In genomic region chr20:44901972-44902371, GRCh38 we compare ENCODE assay signal across 2 cellular contexts.
TF ChIP-seq lines count a peak whose summit lies in the region.

No MANE protein-coding gene starts in this region.

TF ChIP-seq in HEK293, 187 proteins besides CTCF, POLR2A, EP300 and RAD21 (continues in another document):
- TF ChIP-seq ZNF768 (tag by site-specific recombination; IDR thresholded peaks at IDR 0.05) (no peak), ZNF132 (tag by site-specific recombination; IDR thresholded peaks at IDR 0.05; ENCODE audit: borderline replicate concordance) (no peak), BCL11B (tag by site-specific recombination; IDR thresholded peaks at IDR 0.05; ENCODE audit: low read depth) (no peak), ZNF146 (tag by site-specific recombination; IDR thresholded peaks at IDR 0.05) (no peak), ZNF37A (tag by site-specific recombination; IDR thresholded peaks at IDR 0.05) (no peak), ZNF747 (tag by site-specific recombination; IDR thresholded peaks at IDR 0.05) (no peak), ZNF366 (tag by site-specific recombination; conservative IDR thresholded peaks at IDR 0.05) (peak; percentile 75; the same call in 1 of the 2 replicates), ZNF629 (tag by site-specific recombination; IDR thresholded peaks at IDR 0.05) (peak; percentile 86)
- TF ChIP-seq, protein P1, sequence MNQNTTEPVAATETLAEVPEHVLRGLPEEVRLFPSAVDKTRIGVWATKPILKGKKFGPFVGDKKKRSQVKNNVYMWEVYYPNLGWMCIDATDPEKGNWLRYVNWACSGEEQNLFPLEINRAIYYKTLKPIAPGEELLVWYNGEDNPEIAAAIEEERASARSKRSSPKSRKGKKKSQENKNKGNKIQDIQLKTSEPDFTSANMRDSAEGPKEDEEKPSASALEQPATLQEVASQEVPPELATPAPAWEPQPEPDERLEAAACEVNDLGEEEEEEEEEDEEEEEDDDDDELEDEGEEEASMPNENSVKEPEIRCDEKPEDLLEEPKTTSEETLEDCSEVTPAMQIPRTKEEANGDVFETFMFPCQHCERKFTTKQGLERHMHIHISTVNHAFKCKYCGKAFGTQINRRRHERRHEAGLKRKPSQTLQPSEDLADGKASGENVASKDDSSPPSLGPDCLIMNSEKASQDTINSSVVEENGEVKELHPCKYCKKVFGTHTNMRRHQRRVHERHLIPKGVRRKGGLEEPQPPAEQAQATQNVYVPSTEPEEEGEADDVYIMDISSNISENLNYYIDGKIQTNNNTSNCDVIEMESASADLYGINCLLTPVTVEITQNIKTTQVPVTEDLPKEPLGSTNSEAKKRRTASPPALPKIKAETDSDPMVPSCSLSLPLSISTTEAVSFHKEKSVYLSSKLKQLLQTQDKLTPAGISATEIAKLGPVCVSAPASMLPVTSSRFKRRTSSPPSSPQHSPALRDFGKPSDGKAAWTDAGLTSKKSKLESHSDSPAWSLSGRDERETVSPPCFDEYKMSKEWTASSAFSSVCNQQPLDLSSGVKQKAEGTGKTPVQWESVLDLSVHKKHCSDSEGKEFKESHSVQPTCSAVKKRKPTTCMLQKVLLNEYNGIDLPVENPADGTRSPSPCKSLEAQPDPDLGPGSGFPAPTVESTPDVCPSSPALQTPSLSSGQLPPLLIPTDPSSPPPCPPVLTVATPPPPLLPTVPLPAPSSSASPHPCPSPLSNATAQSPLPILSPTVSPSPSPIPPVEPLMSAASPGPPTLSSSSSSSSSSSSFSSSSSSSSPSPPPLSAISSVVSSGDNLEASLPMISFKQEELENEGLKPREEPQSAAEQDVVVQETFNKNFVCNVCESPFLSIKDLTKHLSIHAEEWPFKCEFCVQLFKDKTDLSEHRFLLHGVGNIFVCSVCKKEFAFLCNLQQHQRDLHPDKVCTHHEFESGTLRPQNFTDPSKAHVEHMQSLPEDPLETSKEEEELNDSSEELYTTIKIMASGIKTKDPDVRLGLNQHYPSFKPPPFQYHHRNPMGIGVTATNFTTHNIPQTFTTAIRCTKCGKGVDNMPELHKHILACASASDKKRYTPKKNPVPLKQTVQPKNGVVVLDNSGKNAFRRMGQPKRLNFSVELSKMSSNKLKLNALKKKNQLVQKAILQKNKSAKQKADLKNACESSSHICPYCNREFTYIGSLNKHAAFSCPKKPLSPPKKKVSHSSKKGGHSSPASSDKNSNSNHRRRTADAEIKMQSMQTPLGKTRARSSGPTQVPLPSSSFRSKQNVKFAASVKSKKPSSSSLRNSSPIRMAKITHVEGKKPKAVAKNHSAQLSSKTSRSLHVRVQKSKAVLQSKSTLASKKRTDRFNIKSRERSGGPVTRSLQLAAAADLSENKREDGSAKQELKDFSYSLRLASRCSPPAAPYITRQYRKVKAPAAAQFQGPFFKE (tag by site-specific recombination; IDR thresholded peaks at IDR 0.05; ENCODE audit: borderline replicate concordance), result no peak
- TF ChIP-seq, protein P2, sequence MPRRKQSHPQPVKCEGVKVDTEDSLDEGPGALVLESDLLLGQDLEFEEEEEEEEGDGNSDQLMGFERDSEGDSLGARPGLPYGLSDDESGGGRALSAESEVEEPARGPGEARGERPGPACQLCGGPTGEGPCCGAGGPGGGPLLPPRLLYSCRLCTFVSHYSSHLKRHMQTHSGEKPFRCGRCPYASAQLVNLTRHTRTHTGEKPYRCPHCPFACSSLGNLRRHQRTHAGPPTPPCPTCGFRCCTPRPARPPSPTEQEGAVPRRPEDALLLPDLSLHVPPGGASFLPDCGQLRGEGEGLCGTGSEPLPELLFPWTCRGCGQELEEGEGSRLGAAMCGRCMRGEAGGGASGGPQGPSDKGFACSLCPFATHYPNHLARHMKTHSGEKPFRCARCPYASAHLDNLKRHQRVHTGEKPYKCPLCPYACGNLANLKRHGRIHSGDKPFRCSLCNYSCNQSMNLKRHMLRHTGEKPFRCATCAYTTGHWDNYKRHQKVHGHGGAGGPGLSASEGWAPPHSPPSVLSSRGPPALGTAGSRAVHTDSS (tag by site-specific recombination; IDR thresholded peaks at IDR 0.05), result no peak
- TF ChIP-seq, protein P3, sequence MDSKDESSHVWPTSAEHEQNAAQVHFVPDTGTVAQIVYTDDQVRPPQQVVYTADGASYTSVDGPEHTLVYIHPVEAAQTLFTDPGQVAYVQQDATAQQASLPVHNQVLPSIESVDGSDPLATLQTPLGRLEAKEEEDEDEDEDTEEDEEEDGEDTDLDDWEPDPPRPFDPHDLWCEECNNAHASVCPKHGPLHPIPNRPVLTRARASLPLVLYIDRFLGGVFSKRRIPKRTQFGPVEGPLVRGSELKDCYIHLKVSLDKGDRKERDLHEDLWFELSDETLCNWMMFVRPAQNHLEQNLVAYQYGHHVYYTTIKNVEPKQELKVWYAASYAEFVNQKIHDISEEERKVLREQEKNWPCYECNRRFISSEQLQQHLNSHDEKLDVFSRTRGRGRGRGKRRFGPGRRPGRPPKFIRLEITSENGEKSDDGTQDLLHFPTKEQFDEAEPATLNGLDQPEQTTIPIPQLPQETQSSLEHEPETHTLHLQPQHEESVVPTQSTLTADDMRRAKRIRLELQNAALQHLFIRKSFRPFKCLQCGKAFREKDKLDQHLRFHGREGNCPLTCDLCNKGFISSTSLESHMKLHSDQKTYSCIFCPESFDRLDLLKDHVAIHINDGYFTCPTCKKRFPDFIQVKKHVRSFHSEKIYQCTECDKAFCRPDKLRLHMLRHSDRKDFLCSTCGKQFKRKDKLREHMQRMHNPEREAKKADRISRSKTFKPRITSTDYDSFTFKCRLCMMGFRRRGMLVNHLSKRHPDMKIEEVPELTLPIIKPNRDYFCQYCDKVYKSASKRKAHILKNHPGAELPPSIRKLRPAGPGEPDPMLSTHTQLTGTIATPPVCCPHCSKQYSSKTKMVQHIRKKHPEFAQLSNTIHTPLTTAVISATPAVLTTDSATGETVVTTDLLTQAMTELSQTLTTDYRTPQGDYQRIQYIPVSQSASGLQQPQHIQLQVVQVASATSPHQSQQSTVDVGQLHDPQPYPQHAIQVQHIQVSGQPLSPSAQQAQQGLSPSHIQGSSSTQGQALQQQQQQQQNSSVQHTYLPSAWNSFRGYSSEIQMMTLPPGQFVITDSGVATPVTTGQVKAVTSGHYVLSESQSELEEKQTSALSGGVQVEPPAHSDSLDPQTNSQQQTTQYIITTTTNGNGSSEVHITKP (tag by site-specific recombination; IDR thresholded peaks at IDR 0.05), result no peak
- TF ChIP-seq, protein P4, sequence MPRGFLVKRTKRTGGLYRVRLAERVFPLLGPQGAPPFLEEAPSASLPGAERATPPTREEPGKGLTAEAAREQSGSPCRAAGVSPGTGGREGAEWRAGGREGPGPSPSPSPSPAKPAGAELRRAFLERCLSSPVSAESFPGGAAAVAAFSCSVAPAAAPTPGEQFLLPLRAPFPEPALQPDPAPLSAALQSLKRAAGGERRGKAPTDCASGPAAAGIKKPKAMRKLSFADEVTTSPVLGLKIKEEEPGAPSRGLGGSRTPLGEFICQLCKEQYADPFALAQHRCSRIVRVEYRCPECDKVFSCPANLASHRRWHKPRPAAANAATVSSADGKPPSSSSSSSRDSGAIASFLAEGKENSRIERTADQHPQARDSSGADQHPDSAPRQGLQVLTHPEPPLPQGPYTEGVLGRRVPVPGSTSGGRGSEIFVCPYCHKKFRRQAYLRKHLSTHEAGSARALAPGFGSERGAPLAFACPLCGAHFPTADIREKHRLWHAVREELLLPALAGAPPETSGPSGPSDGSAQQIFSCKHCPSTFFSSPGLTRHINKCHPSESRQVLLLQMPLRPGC (tag by site-specific recombination; IDR thresholded peaks at IDR 0.05), result no peak

TF ChIP-seq in K562, 482 proteins besides CTCF, POLR2A, EP300 and RAD21:
- TF ChIP-seq ATF3 (IDR thresholded peaks at IDR 0.05) (peak; percentile 60), ATF3 (CRISPR knock-in tag; conservative IDR thresholded peaks at IDR 0.05) (no peak), CBFA2T2 (conservative IDR thresholded peaks at IDR 0.05) (no peak), PREB (CRISPR knock-in tag; IDR thresholded peaks at IDR 0.05) (no peak), BRD9 (IDR thresholded peaks at IDR 0.05; ENCODE audit: low read depth, partially characterized antibody) (no peak), XRCC5 (IDR thresholded peaks at IDR 0.05; ENCODE audit: low read depth, low read length) (no peak), MEF2A (IDR thresholded peaks at IDR 0.05; ENCODE audit: control insufficient read depth, low read depth, low read length) (no peak), HMGN3 (IDR thresholded peaks at IDR 0.05; ENCODE audit: borderline replicate concordance, extremely low read depth, insufficient read length, low read depth, low read length) (no peak)
